In the genomic region with DNA sequence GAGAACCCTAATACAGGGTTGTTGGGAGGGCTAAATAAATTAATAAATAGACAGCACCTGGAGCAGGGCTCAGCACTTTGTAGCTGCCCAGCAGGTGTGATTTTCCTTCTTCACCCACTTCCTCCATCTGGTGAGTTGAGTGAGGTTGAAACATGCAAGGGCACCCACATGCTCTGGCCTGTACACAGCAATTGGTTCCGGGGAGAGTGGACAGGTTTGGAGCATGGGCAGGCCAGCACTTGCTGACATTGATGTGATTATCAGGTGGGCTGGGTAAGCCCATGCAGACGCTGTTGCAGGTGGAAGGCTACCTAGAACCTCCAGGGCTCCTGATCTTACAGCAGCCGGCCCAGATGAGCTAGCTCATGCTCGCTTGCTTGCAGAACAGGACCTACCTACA, we compare ENCODE assay signal across 1 cellular context.
A peak's percentile ranks its signal among the peaks of the same experiment; 100 is the strongest.
TF ChIP-seq lines count a peak whose summit lies in the region.

No MANE protein-coding gene starts in this region.

TF ChIP-seq in HepG2, 621 proteins besides CTCF, POLR2A, EP300 and RAD21 (continued from another document and continues in another):
- TF ChIP-seq, protein P1, sequence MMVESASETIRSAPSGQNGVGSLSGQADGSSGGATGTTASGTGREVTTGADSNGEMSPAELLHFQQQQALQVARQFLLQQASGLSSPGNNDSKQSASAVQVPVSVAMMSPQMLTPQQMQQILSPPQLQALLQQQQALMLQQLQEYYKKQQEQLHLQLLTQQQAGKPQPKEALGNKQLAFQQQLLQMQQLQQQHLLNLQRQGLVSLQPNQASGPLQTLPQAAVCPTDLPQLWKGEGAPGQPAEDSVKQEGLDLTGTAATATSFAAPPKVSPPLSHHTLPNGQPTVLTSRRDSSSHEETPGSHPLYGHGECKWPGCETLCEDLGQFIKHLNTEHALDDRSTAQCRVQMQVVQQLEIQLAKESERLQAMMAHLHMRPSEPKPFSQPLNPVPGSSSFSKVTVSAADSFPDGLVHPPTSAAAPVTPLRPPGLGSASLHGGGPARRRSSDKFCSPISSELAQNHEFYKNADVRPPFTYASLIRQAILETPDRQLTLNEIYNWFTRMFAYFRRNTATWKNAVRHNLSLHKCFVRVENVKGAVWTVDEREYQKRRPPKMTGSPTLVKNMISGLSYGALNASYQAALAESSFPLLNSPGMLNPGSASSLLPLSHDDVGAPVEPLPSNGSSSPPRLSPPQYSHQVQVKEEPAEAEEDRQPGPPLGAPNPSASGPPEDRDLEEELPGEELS (CRISPR knock-in tag; IDR thresholded peaks at IDR 0.05): no peak
- TF ChIP-seq MYC (CRISPR knock-in tag; IDR thresholded peaks at IDR 0.05; ENCODE audit: borderline replicate concordance) (no peak), ZNF234 (CRISPR knock-in tag; conservative IDR thresholded peaks at IDR 0.05) (no peak), U2AF2 (IDR thresholded peaks at IDR 0.05; ENCODE audit: low read depth, low read length) (no peak), POGZ (CRISPR knock-in tag; IDR thresholded peaks at IDR 0.05) (no peak), SIX4 (CRISPR knock-in tag; IDR thresholded peaks at IDR 0.05) (no peak), TAF15 (IDR thresholded peaks at IDR 0.05; ENCODE audit: low read depth, low read length, poor library complexity, severe bottlenecking) (no peak), SP140L (CRISPR knock-in tag; IDR thresholded peaks at IDR 0.05; ENCODE audit: borderline replicate concordance) (no peak), CHD2 (IDR thresholded peaks at IDR 0.05; ENCODE audit: low read depth, low read length) (no peak), HOXA3 (CRISPR knock-in tag; IDR thresholded peaks at IDR 0.05) (no peak), TRIM24 (CRISPR knock-in tag; IDR thresholded peaks at IDR 0.05) (no peak), ZNF10 (CRISPR knock-in tag; IDR thresholded peaks at IDR 0.05; ENCODE audit: borderline replicate concordance, low read depth) (no peak), MXI1 (IDR thresholded peaks at IDR 0.05; ENCODE audit: borderline replicate concordance, low read depth, low read length) (0 out of 3 replicates have a peak, but pooled peaks have one; percentile 27), HDAC1 (CRISPR knock-in tag; IDR thresholded peaks at IDR 0.05) (0 out of 2 replicates have a peak, but pooled peaks have one; percentile 17), MTA1 (CRISPR knock-in tag; IDR thresholded peaks at IDR 0.05; ENCODE audit: borderline replicate concordance) (no peak), MIXL1 (CRISPR knock-in tag; IDR thresholded peaks at IDR 0.05) (no peak), ZNF781 (CRISPR knock-in tag; IDR thresholded peaks at IDR 0.05; ENCODE audit: borderline replicate concordance, not compliant biosample characterization) (no peak), CAMTA2 (CRISPR knock-in tag; IDR thresholded peaks at IDR 0.05; ENCODE audit: borderline replicate concordance) (peak; percentile 38; the same call in 1 of the 2 replicates), ZNF562 (CRISPR knock-in tag; IDR thresholded peaks at IDR 0.05; ENCODE audit: borderline replicate concordance) (no peak), RAD51 (IDR thresholded peaks at IDR 0.05; ENCODE audit: borderline replicate concordance) (no peak), ZNF317 (CRISPR knock-in tag; IDR thresholded peaks at IDR 0.05) (0 out of 2 replicates have a peak, but pooled peaks have one; percentile 42), JDP2 (CRISPR knock-in tag; IDR thresholded peaks at IDR 0.05; ENCODE audit: borderline replicate concordance) (no peak), PCBP2 (optimal IDR thresholded peaks at IDR 0.05; ENCODE audit: low read depth, low read length, poor library complexity, severe bottlenecking) (no peak), ZNF12 (CRISPR knock-in tag; IDR thresholded peaks at IDR 0.05) (no peak), THYN1 (CRISPR knock-in tag; IDR thresholded peaks at IDR 0.05; ENCODE audit: borderline replicate concordance, low read depth) (no peak), NCOA2 (CRISPR knock-in tag; IDR thresholded peaks at IDR 0.05) (no peak), ZNF652 (CRISPR knock-in tag; IDR thresholded peaks at IDR 0.05; ENCODE audit: borderline replicate concordance, low read depth) (no peak), KLF11 (CRISPR knock-in tag; IDR thresholded peaks at IDR 0.05) (no peak), ZFP41 (CRISPR knock-in tag; IDR thresholded peaks at IDR 0.05; ENCODE audit: borderline replicate concordance) (no peak), ZNF598 (CRISPR knock-in tag; IDR thresholded peaks at IDR 0.05; ENCODE audit: borderline replicate concordance) (no peak), RCOR2 (CRISPR knock-in tag; IDR thresholded peaks at IDR 0.05) (no peak), AKAP8 (CRISPR knock-in tag; IDR thresholded peaks at IDR 0.05) (no peak), GLI4 (CRISPR knock-in tag; IDR thresholded peaks at IDR 0.05; ENCODE audit: borderline replicate concordance) (0 out of 2 replicates have a peak, but pooled peaks have one; percentile 32), ZNF878 (CRISPR knock-in tag; IDR thresholded peaks at IDR 0.05) (no peak), KLF6 (CRISPR knock-in tag; IDR thresholded peaks at IDR 0.05) (no peak), ZNF296 (CRISPR knock-in tag; conservative IDR thresholded peaks at IDR 0.05) (no peak), ESRRA (CRISPR knock-in tag; IDR thresholded peaks at IDR 0.05; ENCODE audit: low read depth) (no peak), ZKSCAN1 (IDR thresholded peaks at IDR 0.05; ENCODE audit: low read length) (no peak), SMC3 (IDR thresholded peaks at IDR 0.05; ENCODE audit: low read length) (no peak), ZNF550 (CRISPR knock-in tag; IDR thresholded peaks at IDR 0.05; ENCODE audit: borderline replicate concordance) (no peak)
- TF ChIP-seq, protein P2, sequence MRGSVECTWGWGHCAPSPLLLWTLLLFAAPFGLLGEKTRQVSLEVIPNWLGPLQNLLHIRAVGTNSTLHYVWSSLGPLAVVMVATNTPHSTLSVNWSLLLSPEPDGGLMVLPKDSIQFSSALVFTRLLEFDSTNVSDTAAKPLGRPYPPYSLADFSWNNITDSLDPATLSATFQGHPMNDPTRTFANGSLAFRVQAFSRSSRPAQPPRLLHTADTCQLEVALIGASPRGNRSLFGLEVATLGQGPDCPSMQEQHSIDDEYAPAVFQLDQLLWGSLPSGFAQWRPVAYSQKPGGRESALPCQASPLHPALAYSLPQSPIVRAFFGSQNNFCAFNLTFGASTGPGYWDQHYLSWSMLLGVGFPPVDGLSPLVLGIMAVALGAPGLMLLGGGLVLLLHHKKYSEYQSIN (CRISPR knock-in tag; IDR thresholded peaks at IDR 0.05; ENCODE audit: borderline replicate concordance): no peak
- TF ChIP-seq, protein P3, sequence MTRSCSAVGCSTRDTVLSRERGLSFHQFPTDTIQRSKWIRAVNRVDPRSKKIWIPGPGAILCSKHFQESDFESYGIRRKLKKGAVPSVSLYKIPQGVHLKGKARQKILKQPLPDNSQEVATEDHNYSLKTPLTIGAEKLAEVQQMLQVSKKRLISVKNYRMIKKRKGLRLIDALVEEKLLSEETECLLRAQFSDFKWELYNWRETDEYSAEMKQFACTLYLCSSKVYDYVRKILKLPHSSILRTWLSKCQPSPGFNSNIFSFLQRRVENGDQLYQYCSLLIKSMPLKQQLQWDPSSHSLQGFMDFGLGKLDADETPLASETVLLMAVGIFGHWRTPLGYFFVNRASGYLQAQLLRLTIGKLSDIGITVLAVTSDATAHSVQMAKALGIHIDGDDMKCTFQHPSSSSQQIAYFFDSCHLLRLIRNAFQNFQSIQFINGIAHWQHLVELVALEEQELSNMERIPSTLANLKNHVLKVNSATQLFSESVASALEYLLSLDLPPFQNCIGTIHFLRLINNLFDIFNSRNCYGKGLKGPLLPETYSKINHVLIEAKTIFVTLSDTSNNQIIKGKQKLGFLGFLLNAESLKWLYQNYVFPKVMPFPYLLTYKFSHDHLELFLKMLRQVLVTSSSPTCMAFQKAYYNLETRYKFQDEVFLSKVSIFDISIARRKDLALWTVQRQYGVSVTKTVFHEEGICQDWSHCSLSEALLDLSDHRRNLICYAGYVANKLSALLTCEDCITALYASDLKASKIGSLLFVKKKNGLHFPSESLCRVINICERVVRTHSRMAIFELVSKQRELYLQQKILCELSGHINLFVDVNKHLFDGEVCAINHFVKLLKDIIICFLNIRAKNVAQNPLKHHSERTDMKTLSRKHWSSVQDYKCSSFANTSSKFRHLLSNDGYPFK (CRISPR knock-in tag; IDR thresholded peaks at IDR 0.05; ENCODE audit: borderline replicate concordance): no peak
- TF ChIP-seq, protein P4, sequence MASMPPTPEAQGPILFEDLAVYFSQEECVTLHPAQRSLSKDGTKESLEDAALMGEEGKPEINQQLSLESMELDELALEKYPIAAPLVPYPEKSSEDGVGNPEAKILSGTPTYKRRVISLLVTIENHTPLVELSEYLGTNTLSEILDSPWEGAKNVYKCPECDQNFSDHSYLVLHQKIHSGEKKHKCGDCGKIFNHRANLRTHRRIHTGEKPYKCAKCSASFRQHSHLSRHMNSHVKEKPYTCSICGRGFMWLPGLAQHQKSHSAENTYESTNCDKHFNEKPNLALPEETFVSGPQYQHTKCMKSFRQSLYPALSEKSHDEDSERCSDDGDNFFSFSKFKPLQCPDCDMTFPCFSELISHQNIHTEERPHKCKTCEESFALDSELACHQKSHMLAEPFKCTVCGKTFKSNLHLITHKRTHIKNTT (CRISPR knock-in tag; IDR thresholded peaks at IDR 0.05): no peak
- TF ChIP-seq, protein P5, sequence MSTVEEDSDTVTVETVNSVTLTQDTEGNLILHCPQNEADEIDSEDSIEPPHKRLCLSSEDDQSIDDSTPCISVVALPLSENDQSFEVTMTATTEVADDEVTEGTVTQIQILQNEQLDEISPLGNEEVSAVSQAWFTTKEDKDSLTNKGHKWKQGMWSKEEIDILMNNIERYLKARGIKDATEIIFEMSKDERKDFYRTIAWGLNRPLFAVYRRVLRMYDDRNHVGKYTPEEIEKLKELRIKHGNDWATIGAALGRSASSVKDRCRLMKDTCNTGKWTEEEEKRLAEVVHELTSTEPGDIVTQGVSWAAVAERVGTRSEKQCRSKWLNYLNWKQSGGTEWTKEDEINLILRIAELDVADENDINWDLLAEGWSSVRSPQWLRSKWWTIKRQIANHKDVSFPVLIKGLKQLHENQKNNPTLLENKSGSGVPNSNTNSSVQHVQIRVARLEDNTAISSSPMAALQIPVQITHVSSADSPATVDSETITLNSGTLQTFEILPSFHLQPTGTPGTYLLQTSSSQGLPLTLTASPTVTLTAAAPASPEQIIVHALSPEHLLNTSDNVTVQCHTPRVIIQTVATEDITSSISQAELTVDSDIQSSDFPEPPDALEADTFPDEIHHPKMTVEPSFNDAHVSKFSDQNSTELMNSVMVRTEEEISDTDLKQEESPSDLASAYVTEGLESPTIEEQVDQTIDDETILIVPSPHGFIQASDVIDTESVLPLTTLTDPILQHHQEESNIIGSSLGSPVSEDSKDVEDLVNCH (CRISPR knock-in tag; IDR thresholded peaks at IDR 0.05): no peak
- TF ChIP-seq, protein P6, sequence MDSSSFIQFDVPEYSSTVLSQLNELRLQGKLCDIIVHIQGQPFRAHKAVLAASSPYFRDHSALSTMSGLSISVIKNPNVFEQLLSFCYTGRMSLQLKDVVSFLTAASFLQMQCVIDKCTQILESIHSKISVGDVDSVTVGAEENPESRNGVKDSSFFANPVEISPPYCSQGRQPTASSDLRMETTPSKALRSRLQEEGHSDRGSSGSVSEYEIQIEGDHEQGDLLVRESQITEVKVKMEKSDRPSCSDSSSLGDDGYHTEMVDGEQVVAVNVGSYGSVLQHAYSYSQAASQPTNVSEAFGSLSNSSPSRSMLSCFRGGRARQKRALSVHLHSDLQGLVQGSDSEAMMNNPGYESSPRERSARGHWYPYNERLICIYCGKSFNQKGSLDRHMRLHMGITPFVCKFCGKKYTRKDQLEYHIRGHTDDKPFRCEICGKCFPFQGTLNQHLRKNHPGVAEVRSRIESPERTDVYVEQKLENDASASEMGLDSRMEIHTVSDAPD (CRISPR knock-in tag; IDR thresholded peaks at IDR 0.05): no peak
- TF ChIP-seq, protein P7, sequence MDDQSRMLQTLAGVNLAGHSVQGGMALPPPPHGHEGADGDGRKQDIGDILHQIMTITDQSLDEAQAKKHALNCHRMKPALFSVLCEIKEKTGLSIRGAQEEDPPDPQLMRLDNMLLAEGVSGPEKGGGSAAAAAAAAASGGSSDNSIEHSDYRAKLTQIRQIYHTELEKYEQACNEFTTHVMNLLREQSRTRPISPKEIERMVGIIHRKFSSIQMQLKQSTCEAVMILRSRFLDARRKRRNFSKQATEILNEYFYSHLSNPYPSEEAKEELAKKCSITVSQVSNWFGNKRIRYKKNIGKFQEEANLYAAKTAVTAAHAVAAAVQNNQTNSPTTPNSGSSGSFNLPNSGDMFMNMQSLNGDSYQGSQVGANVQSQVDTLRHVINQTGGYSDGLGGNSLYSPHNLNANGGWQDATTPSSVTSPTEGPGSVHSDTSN (CRISPR knock-in tag; IDR thresholded peaks at IDR 0.05; ENCODE audit: borderline replicate concordance): no peak
- TF ChIP-seq, protein P8, sequence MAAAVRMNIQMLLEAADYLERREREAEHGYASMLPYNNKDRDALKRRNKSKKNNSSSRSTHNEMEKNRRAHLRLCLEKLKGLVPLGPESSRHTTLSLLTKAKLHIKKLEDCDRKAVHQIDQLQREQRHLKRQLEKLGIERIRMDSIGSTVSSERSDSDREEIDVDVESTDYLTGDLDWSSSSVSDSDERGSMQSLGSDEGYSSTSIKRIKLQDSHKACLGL (CRISPR knock-in tag; IDR thresholded peaks at IDR 0.05): peak; percentile 54; the same call in 1 of the 2 replicates
- TF ChIP-seq, protein P9, sequence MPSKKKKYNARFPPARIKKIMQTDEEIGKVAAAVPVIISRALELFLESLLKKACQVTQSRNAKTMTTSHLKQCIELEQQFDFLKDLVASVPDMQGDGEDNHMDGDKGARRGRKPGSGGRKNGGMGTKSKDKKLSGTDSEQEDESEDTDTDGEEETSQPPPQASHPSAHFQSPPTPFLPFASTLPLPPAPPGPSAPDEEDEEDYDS (CRISPR knock-in tag; IDR thresholded peaks at IDR 0.05): no peak
- TF ChIP-seq, protein P10, sequence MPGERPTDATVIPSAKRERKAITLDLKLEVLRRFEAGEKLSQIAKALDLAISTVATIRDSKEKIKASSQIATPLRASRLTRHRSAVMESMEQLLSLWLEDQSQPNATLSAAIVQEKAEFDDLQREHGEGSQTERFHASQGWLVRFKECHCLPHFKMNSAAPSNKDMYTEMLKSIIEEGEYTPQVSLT (CRISPR knock-in tag; IDR thresholded peaks at IDR 0.05; ENCODE audit: borderline replicate concordance, low read depth): no peak
- TF ChIP-seq, protein P11, sequence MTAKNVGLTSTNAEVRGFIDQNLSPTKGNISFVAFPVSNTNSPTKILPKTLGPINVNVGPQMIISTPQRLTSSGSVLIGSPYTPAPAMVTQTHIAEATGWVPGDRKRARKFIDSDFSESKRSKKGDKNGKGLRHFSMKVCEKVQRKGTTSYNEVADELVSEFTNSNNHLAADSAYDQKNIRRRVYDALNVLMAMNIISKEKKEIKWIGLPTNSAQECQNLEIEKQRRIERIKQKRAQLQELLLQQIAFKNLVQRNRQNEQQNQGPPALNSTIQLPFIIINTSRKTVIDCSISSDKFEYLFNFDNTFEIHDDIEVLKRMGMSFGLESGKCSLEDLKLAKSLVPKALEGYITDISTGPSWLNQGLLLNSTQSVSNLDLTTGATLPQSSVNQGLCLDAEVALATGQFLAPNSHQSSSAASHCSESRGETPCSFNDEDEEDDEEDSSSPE (CRISPR knock-in tag; IDR thresholded peaks at IDR 0.05): no peak
- TF ChIP-seq, protein P12, sequence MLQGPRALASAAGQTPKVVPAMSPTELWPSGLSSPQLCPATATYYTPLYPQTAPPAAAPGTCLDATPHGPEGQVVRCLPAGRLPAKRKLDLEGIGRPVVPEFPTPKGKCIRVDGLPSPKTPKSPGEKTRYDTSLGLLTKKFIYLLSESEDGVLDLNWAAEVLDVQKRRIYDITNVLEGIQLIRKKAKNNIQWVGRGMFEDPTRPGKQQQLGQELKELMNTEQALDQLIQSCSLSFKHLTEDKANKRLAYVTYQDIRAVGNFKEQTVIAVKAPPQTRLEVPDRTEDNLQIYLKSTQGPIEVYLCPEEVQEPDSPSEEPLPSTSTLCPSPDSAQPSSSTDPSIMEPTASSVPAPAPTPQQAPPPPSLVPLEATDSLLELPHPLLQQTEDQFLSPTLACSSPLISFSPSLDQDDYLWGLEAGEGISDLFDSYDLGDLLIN (CRISPR knock-in tag; IDR thresholded peaks at IDR 0.05; ENCODE audit: borderline replicate concordance): no peak
